ENCODE assay signal across 15 cellular contexts in genomic region chr9:109447329-109448076, GRCh38. TPM values are rescaled to one million over a fixed set of nuclear protein-coding genes. Genes with fewer than 3 reads are reported as not detected.
A peak's percentile ranks its signal among the peaks of the same experiment; 100 is the strongest.
DNase-seq lines count a peak whose midpoint lies in the region; ATAC-seq and TF ChIP-seq lines count a peak whose summit lies in the region.
"Had no signal": no experiment of that assay in that cellular context is flagged by ENCODE, and none has a peak within 500 bp of the region (broad histone marks: within the 10 kb centered on the region; RNA-seq: fewer than 3 reads in every experiment).

No MANE protein-coding gene starts in this region.

- no peaks in the 10 kb centered on the region for H3K27me3 ChIP-seq in thymus (ENCODE audit: control insufficient read depth, insufficient read depth)
- H3K27me3 ChIP-seq: SJSA1 had no signal

- peak; percentile 36 for DNase-seq in stimulated activated CD4-positive, alpha-beta T cell treated with anti-CD3 and anti-CD28 coated beads, Interleukin-15, amount 100 ng/mL, for 24 hours
- DNase-seq in stimulated activated CD4-positive, alpha-beta T cell treated with anti-CD3 and anti-CD28 coated beads, Interleukin-4, amount 100 ng/mL, for 4 hours = no peak
- DNase-seq in UCSD-AML1 (lab: John Stamatoyannopoulos, UW; ENCODE audit: unreplicated experiment) (peak; percentile 15), epithelial cell of esophagus (ENCODE audit: low read depth) (peak; percentile 46), substantia nigra (lab: John Stamatoyannopoulos, UW) (no peak)
- DNase-seq: activated effector memory CD4-positive, alpha-beta T cell treated with Interleukin-2 at 50 U/mL for 16 hours; AML-193; central memory CD4-positive, alpha-beta T cell; glutamatergic neuron; kidney had no signal

- H3K27ac ChIP-seq in thymus (ENCODE audit: low read depth) = peak overlapping the region; percentile 11
- H3K27ac ChIP-seq in substantia nigra (ENCODE audit: low read depth, low read length, poor library complexity, severe bottlenecking) = no peak overlapping the region
- H3K27ac ChIP-seq: SJSA1, VCaP had no signal

- H3K9me3 ChIP-seq in thymus (ENCODE audit: control insufficient read depth) = no peaks in the 10 kb centered on the region
- H3K9me3 ChIP-seq: SJSA1 had no signal

- no peak for TF ChIP-seq CTCF in epithelial cell of esophagus (IDR thresholded peaks at IDR 0.05; ENCODE audit: insufficient read depth, low read depth, low read length, missing control alignments)

- H3K4me3 ChIP-seq in epithelial cell of esophagus (ENCODE audit: low read length) (no peak overlapping the region), thymus (ENCODE audit: low read length) (no peak overlapping the region)
- H3K4me3 ChIP-seq: SJSA1 had no signal

- no peak for ATAC-seq in HG02938 (IDR thresholded peaks at IDR 0.05; ENCODE audit: unreplicated experiment)
- no peak for ATAC-seq in GM19324 (IDR thresholded peaks at IDR 0.05; ENCODE audit: low FRiP score, unreplicated experiment)

- WGBS in thymus = 23% methylated on average over 6 of the region's 6 CpGs

- H3K36me3 ChIP-seq in thymus (ENCODE audit: control insufficient read depth, insufficient read depth) = no peaks in the 10 kb centered on the region
- H3K36me3 ChIP-seq: SJSA1 had no signal

- peaks cover 3% of the 10 kb centered on the region for H3K4me1 ChIP-seq in thymus (ENCODE audit: control insufficient read depth, insufficient read depth, low read length)

RNA-seq across cellular contexts. Expression of gene PTPN3, which starts 50.6 kb away (rescaled TPM):
- 9.5 TPM for polyA plus RNA-seq in thymus

Comparison
In these comparisons a context has a peak if more than half of its experiments do, and no peak if none do; other contexts are left out.
1. DNase-seq: peak in stimulated activated CD4-positive, alpha-beta T cell treated with anti-CD3 and anti-CD28 coated beads, Interleukin-15, amount 100 ng/mL, for 24 hours (single experiment), UCSD-AML1 (single experiment) and epithelial cell of esophagus (single experiment); none in stimulated activated CD4-positive, alpha-beta T cell treated with anti-CD3 and anti-CD28 coated beads, Interleukin-4, amount 100 ng/mL, for 4 hours (0 of 2) and substantia nigra (0 of 49).